ENCODE assay signal across 35 cellular contexts in the genomic region with DNA sequence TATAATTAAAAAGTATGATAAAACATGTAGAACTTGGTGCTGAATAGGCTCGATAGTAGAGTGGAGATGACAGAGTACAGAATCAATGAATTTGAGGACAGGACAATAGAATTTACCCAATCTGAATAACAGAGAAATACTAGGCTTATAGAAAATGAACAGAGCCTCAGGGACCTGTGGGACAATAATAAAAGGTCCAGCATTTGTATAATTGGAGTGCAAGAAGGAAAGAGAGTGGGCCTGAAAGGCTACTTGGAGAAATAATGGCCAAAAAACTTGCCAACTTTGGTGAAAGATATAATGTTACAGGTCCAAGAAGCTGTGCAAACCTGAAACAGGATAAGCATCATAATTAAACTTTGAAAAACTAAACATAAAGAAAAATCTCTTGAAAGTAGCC.
"Had no signal": no experiment of that assay in that cellular context is flagged by ENCODE, and none has a peak within 500 bp of the region (broad histone marks: within the 10 kb centered on the region; RNA-seq: fewer than 3 reads in every experiment).

No MANE protein-coding gene starts in this region.

- H3K36me3 ChIP-seq: MG63 had no signal

- H3K27me3 ChIP-seq: MG63 had no signal

- H3K4me3 ChIP-seq: MG63 had no signal

- DNase-seq: Karpas-422, Kasumi-1, MG63, MM.1S, MV-4-11, NCI-H1048, NCI-H1092, NCI-H1092 treated with DMSO at 0.1 percent for 48 hours, NCI-H1105, NCI-H1105 treated with DMSO at 0.1 percent for 48 hours, NCI-H1417, NCI-H1417 treated with DMSO at 0.1 percent for 48 hours, NCI-H1436, NCI-H1436 treated with DMSO at 0.1 percent for 48 hours, NCI-H146, NCI-H1694, NCI-H1694 treated with DMSO at 0.1 percent for 48 hours, NCI-H187, NCI-H187 treated with DMSO at 0.1 percent for 48 hours, NCI-H1930, NCI-H2029, NCI-H2029 treated with DMSO at 0.1 percent for 48 hours, NCI-H2081, NCI-H2081 treated with DMSO at 0.1 percent for 48 hours, NCI-H2107, NCI-H2171, NCI-H2171 treated with DMSO at 0.1 percent for 48 hours, NCI-H2227 treated with DMSO at 0.1 percent for 48 hours, NCI-H226, NCI-H345, NCI-H446, NCI-H446 treated with DMSO at 0.1 percent for 48 hours, NCI-H510A, NCI-H510A treated with DMSO at 0.1 percent for 48 hours, NCI-H524 had no signal
